ENCODE assay signal across 27 cellular contexts in the genomic region with DNA sequence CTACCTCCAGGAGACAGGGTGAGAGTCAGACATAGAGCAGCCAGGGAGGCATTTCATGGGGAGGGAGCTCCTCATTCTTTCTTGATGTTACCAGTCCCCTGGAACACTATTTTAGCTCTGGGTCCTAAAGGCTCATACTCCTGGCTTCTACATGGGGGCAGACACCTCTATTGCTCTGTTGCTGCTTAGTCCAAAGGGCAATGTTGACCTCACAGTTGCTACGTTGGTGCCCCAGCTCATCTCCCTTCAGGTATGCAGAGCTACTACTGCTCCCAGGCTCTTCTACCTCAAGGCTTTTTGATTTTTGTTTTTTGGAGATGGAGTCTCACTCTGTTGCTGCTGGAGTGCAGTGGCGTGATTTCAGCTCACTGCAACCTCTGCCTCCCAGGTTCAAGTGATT.
"Had no signal": no experiment of that assay in that cellular context is flagged by ENCODE, and none has a peak within 500 bp of the region (broad histone marks: within the 10 kb centered on the region; RNA-seq: fewer than 3 reads in every experiment).

No MANE protein-coding gene starts in this region.

- H3K4me1 ChIP-seq: stomach, suprapubic skin, testis, thyroid gland, tibial artery, tibial nerve, transverse colon, upper lobe of left lung, upper lobe of right lung, uterus, vagina had no signal

- H3K4me3 ChIP-seq: stomach, suprapubic skin, testis, thoracic aorta, thyroid gland, tibial artery, tibial nerve, transverse colon, upper lobe of left lung, upper lobe of right lung, uterus, vagina had no signal

- H3K36me3 ChIP-seq: uterus had no signal

- H3K27me3 ChIP-seq: stomach, suprapubic skin, testis, thyroid gland, tibial artery, tibial nerve, transverse colon, upper lobe of left lung, upper lobe of right lung, uterus, vagina had no signal

- DNase-seq: stimulated activated CD4-positive, alpha-beta T cell treated with anti-CD3 and anti-CD28 coated beads, Interleukin-2, amount 100 ng/mL, for 48 hours; stimulated activated CD4-positive, alpha-beta T cell treated with anti-CD3 and anti-CD28 coated beads, Interleukin-4, amount 100 ng/mL, for 1 hour; stimulated activated CD4-positive, alpha-beta T cell treated with anti-CD3 and anti-CD28 coated beads, Interleukin-4, amount 100 ng/mL, for 24 hours; stimulated activated CD4-positive, alpha-beta T cell treated with anti-CD3 and anti-CD28 coated beads, Interleukin-4, amount 100 ng/mL, for 4 hours; stimulated activated CD8-positive, alpha-beta memory T cell treated with anti-CD3 and anti-CD28 coated beads, Interleukin-4, amount 100 ng/mL, for 48 hours; stimulated activated naive B cell treated with anti-CD40 and anti-IgM and Interleukin-4, amounts not matched to agents 10 μg/mL and 1 μg/mL and 100 μg/mL, for 72 hours; stimulated activated naive CD4-positive, alpha-beta T cell; stimulated activated naive CD4-positive, alpha-beta T cell treated with Interleukin-2 at 50 U/mL for 16 hours; stimulated activated naive CD8-positive, alpha-beta T cell treated with anti-CD3 and anti-CD28 coated beads, Interleukin-15, amount 100 ng/mL, for 72 hours; stimulated activated naive CD8-positive, alpha-beta T cell treated with anti-CD3 and anti-CD28 coated beads, Interleukin-15, Interleukin-2, amounts not matched to agents 100 U/mL and 50 U/mL, for 24 hours; stomach; substantia nigra; testis; thyroid gland; tibial artery; transverse colon; trophoblast cell; upper lobe of left lung; upper lobe of right lung; uterus had no signal

- H3K9me3 ChIP-seq: suprapubic skin, testis, thoracic aorta, thyroid gland, upper lobe of right lung had no signal

- ATAC-seq: stimulated activated effector memory CD8-positive, alpha-beta T cell treated with anti-CD3 and anti-CD28 coated beads, Interleukin-12 subunit alpha, Interleukin-12 subunit beta, amount 100 ng/mL, for 72 hours; stimulated activated memory B cell treated with anti-CD40 and anti-IgM and Interleukin-4, amounts not matched to agents 10 μg/mL and 1 μg/mL and 100 μg/mL, for 72 hours; stimulated activated naive B cell treated with anti-CD40 and anti-IgM and Interleukin-4, amounts not matched to agents 10 μg/mL and 1 μg/mL and 100 μg/mL, for 72 hours; stimulated activated naive CD8-positive, alpha-beta T cell treated with anti-CD3 and anti-CD28 coated beads, Interleukin-15, amount 100 ng/mL, for 72 hours; stimulated activated naive CD8-positive, alpha-beta T cell treated with anti-CD3 and anti-CD28 coated beads, Interleukin-15, Interleukin-2, amounts not matched to agents 100 U/mL and 50 U/mL, for 24 hours; upper lobe of right lung had no signal

- H3K27ac ChIP-seq: stomach, suprapubic skin, testis, thoracic aorta, thyroid gland, tibial artery, tibial nerve, transverse colon, upper lobe of left lung, upper lobe of right lung, uterus, vagina had no signal

- FAIRE-seq: urothelium cell line had no signal
